In the genomic region with DNA sequence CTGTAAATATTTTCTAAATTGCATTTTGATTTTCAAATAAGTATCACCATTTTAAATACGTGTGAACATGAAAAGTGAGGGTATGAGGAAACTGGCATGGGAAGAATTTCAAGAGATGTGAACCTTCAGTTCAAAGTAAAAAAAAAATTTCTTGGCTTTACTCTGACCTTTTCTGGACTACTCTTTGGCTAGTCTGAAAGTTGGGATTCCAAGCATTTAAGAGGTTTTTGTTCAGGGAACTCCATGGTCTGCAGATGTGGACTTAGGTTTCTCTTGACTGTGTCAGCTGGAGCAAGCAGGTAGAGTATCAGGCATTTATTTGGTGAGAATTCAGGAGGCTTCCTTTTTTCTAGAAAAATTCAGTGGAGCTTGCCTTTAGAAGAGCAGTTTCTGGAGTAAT, we compare ENCODE assay signal across 20 cellular contexts.
DNase-seq lines count a peak whose midpoint lies in the region; ATAC-seq and TF ChIP-seq lines count a peak whose summit lies in the region.
"Had no signal": no experiment of that assay in that cellular context is flagged by ENCODE, and none has a peak within 500 bp of the region (broad histone marks: within the 10 kb centered on the region; RNA-seq: fewer than 3 reads in every experiment).

No MANE protein-coding gene starts in this region.

- no peak overlapping the region for H3K4me3 Mint-ChIP-seq in chondrocyte (ENCODE audit: unreplicated experiment)

- H2BK120ac ChIP-seq in mesenchymal stem cell (ENCODE audit: low read depth, low read length) = no peak overlapping the region

- no peak overlapping the region for H2BK15ac ChIP-seq in mesenchymal stem cell (ENCODE audit: low read depth, poor library complexity, severe bottlenecking)

- H3K9ac ChIP-seq in mesenchymal stem cell (ENCODE audit: low read length) = no peak overlapping the region

- no peak overlapping the region for H2AFZ ChIP-seq in mesenchymal stem cell (ENCODE audit: low read depth, low read length)

- no peaks in the 10 kb centered on the region for H3K36me3 Mint-ChIP-seq in chondrocyte (ENCODE audit: low read depth)

- no peaks in the 10 kb centered on the region for H3K36me3 ChIP-seq in mesenchymal stem cell (ENCODE audit: control insufficient read depth in 1 of 2, insufficient read depth in 2 of 2, low read depth in 1 of 2, low read length in 2 of 2)
- H3K36me3 ChIP-seq: HAP-1, SJSA1 had no signal

- H4K8ac ChIP-seq in mesenchymal stem cell (ENCODE audit: low read length) = no peak overlapping the region

- H3K4me2 ChIP-seq in mesenchymal stem cell (ENCODE audit: low read length, poor library complexity, severe bottlenecking) = no peak overlapping the region

- no CpG with 5 or more reads among the region's 1 CpG for WGBS in mesenchymal stem cell

- H3K18ac ChIP-seq in mesenchymal stem cell (ENCODE audit: low read depth in 1 of 2, low read length in 2 of 2) = no peak overlapping the region

- ATAC-seq in GM19395 (IDR thresholded peaks at IDR 0.05; ENCODE audit: unreplicated experiment) = no peak
- ATAC-seq: PC-3 had no signal

- H3K4me3 ChIP-seq in mesenchymal stem cell (ENCODE audit: insufficient read depth in 1 of 2, low read depth in 1 of 2, low read length in 2 of 2) = no peak overlapping the region
- H3K4me3 ChIP-seq: HAP-1, SJSA1 had no signal

- no peak overlapping the region for H3K23ac ChIP-seq in mesenchymal stem cell (ENCODE audit: low read length in 2 of 2)

- H3K27ac ChIP-seq in mesenchymal stem cell (ENCODE audit: low read length, poor library complexity, severe bottlenecking) = no peak overlapping the region
- H3K27ac ChIP-seq: SJSA1 had no signal

- no peak overlapping the region for H3K4ac ChIP-seq in mesenchymal stem cell (ENCODE audit: low read depth in 1 of 2, low read length in 2 of 2)

- no peaks in the 10 kb centered on the region for H3K79me1 ChIP-seq in mesenchymal stem cell (replicated peaks; ENCODE audit: low read length, poor library complexity, severe bottlenecking)

- DNase-seq in AG09319 (ENCODE audit: extremely low read depth, low read depth) = peak; percentile 4
- DNase-seq in M059J (ENCODE audit: low read depth) = peak; percentile 17
- no peak for DNase-seq in chondrocyte (ENCODE audit: low spot score)
- peak; percentile 11 for DNase-seq in mesenchymal stem cell
- DNase-seq in NCI-H446 (lab: John Stamatoyannopoulos, UW) = no peak
- no peak for DNase-seq in hippocampal formation (lab: John Stamatoyannopoulos, UW)
- no peak for DNase-seq in activated CD4-positive, alpha-beta T cell treated with anti-CD3 and anti-CD28 coated beads for 48 hours
- DNase-seq: AML-193, COR-L47, Kasumi-1, NCI-H1417 treated with DMSO at 0.1 percent for 48 hours, NCI-H1930, NCI-H2171, NCI-H446 treated with DMSO at 0.1 percent for 48 hours, NCI-H774, PC-3 had no signal

- peaks cover 3% of the 10 kb centered on the region for H3K9me3 Mint-ChIP-seq in chondrocyte (ENCODE audit: low read depth)

- no peak overlapping the region for H3K14ac ChIP-seq in mesenchymal stem cell (ENCODE audit: low read length in 2 of 2)

- no peaks in the 10 kb centered on the region for H3K9me3 ChIP-seq in mesenchymal stem cell (ENCODE audit: control insufficient read depth, low read length)
- H3K9me3 ChIP-seq: HAP-1, SJSA1 had no signal

- H2BK5ac ChIP-seq in mesenchymal stem cell (ENCODE audit: low read depth, low read length, poor library complexity, severe bottlenecking) = no peak overlapping the region

- no peaks in the 10 kb centered on the region for H3K27me3 Mint-ChIP-seq in chondrocyte (ENCODE audit: low read depth)
- H3K27me3 Mint-ChIP-seq: IgD-negative memory B cell had no signal

- H3K4me1 ChIP-seq in mesenchymal stem cell (ENCODE audit: control insufficient read depth, insufficient read depth, low read depth, low read length) = no peaks in the 10 kb centered on the region
- H3K4me1 ChIP-seq: HAP-1 had no signal

- H3K27ac Mint-ChIP-seq in chondrocyte (ENCODE audit: unreplicated experiment) = peak overlapping the region; percentile 66

- H4K91ac ChIP-seq in mesenchymal stem cell (ENCODE audit: low read length) = no peak overlapping the region

- peaks cover 15% of the 10 kb centered on the region for H3K4me1 Mint-ChIP-seq in chondrocyte (ENCODE audit: low read depth)
- H3K4me1 Mint-ChIP-seq: IgD-negative memory B cell had no signal

- no peaks in the 10 kb centered on the region for H3K27me3 ChIP-seq in mesenchymal stem cell (ENCODE audit: control insufficient read depth in 1 of 2, insufficient read depth in 1 of 2, low read length in 2 of 2)
- H3K27me3 ChIP-seq: SJSA1 had no signal

- no peak for TF ChIP-seq CTCF in AG09319 (IDR thresholded peaks at IDR 0.05; ENCODE audit: low read depth, low read length)
- TF ChIP-seq CTCF in chondrocyte (IDR thresholded peaks at IDR 0.05) = no peak

- H2AK5ac ChIP-seq in mesenchymal stem cell (ENCODE audit: low read length, severe bottlenecking) = no peak overlapping the region

- H2BK12ac ChIP-seq in mesenchymal stem cell (ENCODE audit: low read length in 2 of 2) = no peak overlapping the region

Comparison
In these comparisons a context has a peak if more than half of its experiments do, and no peak if none do; other contexts are left out.
1. DNase-seq: peak in AG09319 (single experiment), M059J (single experiment) and mesenchymal stem cell (single experiment); none in chondrocyte (single experiment), NCI-H446 (0 of 2), hippocampal formation (0 of 2) and activated CD4-positive, alpha-beta T cell treated with anti-CD3 and anti-CD28 coated beads for 48 hours (single experiment).